In genomic region chr1:149163063-149163444, GRCh38 we compare ENCODE assay signal across 8 cellular contexts. TPM values are rescaled to one million over a fixed set of nuclear protein-coding genes. Genes with fewer than 3 reads are reported as not detected.
A peak's percentile ranks its signal among the peaks of the same experiment; 100 is the strongest.
DNase-seq lines count a peak whose midpoint lies in the region; ATAC-seq, FAIRE-seq and TF ChIP-seq lines count a peak whose summit lies in the region.
"Not testable (repeated sequence)": the region's sequence is repeated elsewhere in the genome, so short reads cannot be mapped to it uniquely, and the experiment has no call there.

No MANE protein-coding gene starts in this region.

- not testable (repeated sequence) for TF ChIP-seq CTCF in epithelial cell of proximal tubule (conservative IDR thresholded peaks at IDR 0.05; ENCODE audit: low read depth, low read length); right lobe of liver (IDR thresholded peaks at IDR 0.05); gastrocnemius medialis (IDR thresholded peaks at IDR 0.05 in 4 of 5, conservative IDR thresholded peaks at IDR 0.05 in 1 of 5)

- not testable (repeated sequence) for H3K9me3 Mint-ChIP-seq in activated CD8-positive, alpha-beta memory T cell treated with anti-CD3 and anti-CD28 coated beads, Interleukin-2, amount 10 ng/mL, durations not matched to agents 7 days and 5 days (ENCODE audit: low read depth)

- not testable (repeated sequence) for H3K27me3 ChIP-seq in right lobe of liver, gastrocnemius medialis

- not testable (repeated sequence) for H3K36me3 ChIP-seq in right lobe of liver, gastrocnemius medialis

- not testable (repeated sequence) for TF ChIP-seq POLR2A in right lobe of liver (IDR thresholded peaks at IDR 0.05); gastrocnemius medialis (IDR thresholded peaks at IDR 0.05)

- H3K4me3 ChIP-seq in epithelial cell of proximal tubule (ENCODE audit: low read depth, low read length): peak overlapping the region; percentile 23
- H3K4me3 ChIP-seq in right lobe of liver, gastrocnemius medialis: not testable (repeated sequence)

- H3K36me3 Mint-ChIP-seq in activated CD8-positive, alpha-beta memory T cell treated with anti-CD3 and anti-CD28 coated beads, Interleukin-2, amount 10 ng/mL, durations not matched to agents 7 days and 5 days: not testable (repeated sequence)

- not testable (repeated sequence) for H3K9me3 ChIP-seq in right lobe of liver, gastrocnemius medialis

- not testable (repeated sequence) for H3K27ac ChIP-seq in right lobe of liver
- H3K27ac ChIP-seq in gastrocnemius medialis: peak overlapping the region; percentile 13 to 62 (median 24)

- ATAC-seq in GM19467 (IDR thresholded peaks at IDR 0.05; ENCODE audit: unreplicated experiment) (peak; percentile 87), HG02840 (IDR thresholded peaks at IDR 0.05; ENCODE audit: low FRiP score, unreplicated experiment) (peak; percentile 85), HG03457 (IDR thresholded peaks at IDR 0.05; ENCODE audit: unreplicated experiment) (peak; percentile 89), right lobe of liver (peak; percentile 97 to 100 (median 100)), gastrocnemius medialis (peak; percentile 70 to 93)
- peak; percentile 90 for ATAC-seq in activated CD8-positive, alpha-beta memory T cell treated with anti-CD3 and anti-CD28 coated beads, Interleukin-2, amount 10 ng/mL, durations not matched to agents 7 days and 5 days

- not testable (repeated sequence) for H3K4me3 Mint-ChIP-seq in activated CD8-positive, alpha-beta memory T cell treated with anti-CD3 and anti-CD28 coated beads, Interleukin-2, amount 10 ng/mL, durations not matched to agents 7 days and 5 days

- H3K27me3 Mint-ChIP-seq in activated CD8-positive, alpha-beta memory T cell treated with anti-CD3 and anti-CD28 coated beads, Interleukin-2, amount 10 ng/mL, durations not matched to agents 7 days and 5 days: not testable (repeated sequence)

- DNase-seq in activated CD8-positive, alpha-beta memory T cell treated with anti-CD3 and anti-CD28 coated beads, Interleukin-2, amount 10 ng/mL, durations not matched to agents 7 days and 5 days; epithelial cell of proximal tubule (ENCODE audit: low read depth); right lobe of liver; gastrocnemius medialis: not testable (repeated sequence)

- not testable (repeated sequence) for H3K4me1 Mint-ChIP-seq in activated CD8-positive, alpha-beta memory T cell treated with anti-CD3 and anti-CD28 coated beads, Interleukin-2, amount 10 ng/mL, durations not matched to agents 7 days and 5 days

- CTCF ChIA-PET in activated CD8-positive, alpha-beta memory T cell treated with anti-CD3 and anti-CD28 coated beads, Interleukin-2, amount 10 ng/mL, durations not matched to agents 7 days and 5 days (lab: Charles Lee): not testable (repeated sequence)

- FAIRE-seq in G401.6 (lab: Jason Lieb, UNC): peak; percentile 96

- not testable (repeated sequence) for H3K27ac Mint-ChIP-seq in activated CD8-positive, alpha-beta memory T cell treated with anti-CD3 and anti-CD28 coated beads, Interleukin-2, amount 10 ng/mL, durations not matched to agents 7 days and 5 days

- intact Hi-C loops in right lobe of liver (cut with DNase I); gastrocnemius medialis (cut with DNase I; ENCODE audit: low total_unique reads): not testable (repeated sequence)

- WGBS in right lobe of liver (ENCODE audit: insufficient coverage, low coverage, low lambda C conversion rate, missing lambda C conversion rate): 17% methylated on average over 1 of the region's 19 CpGs

- in situ Hi-C loops in gastrocnemius medialis (cut with MboI; ENCODE audit: low sequenced_read_pairs in 4 of 4): not testable (repeated sequence)

- not testable (repeated sequence) for H3K4me1 ChIP-seq in right lobe of liver, gastrocnemius medialis

RNA-seq across cellular contexts. Expression of gene NBPF9, which starts 59.7 kb away (rescaled TPM):
- total RNA-seq in activated CD8-positive, alpha-beta memory T cell treated with anti-CD3 and anti-CD28 coated beads, Interleukin-2, amount 10 ng/mL, durations not matched to agents 7 days and 5 days: 10 to 100 TPM; 14.3 to 18.6 TPM
- 8.3 and 8.8 TPM in 2 replicates for total RNA-seq in epithelial cell of proximal tubule
- total RNA-seq in right lobe of liver: 10 to 100 TPM; 10.6 to 29.8 (median 21.7) TPM
- 1 to 10 TPM; 2.5 to 7.0 (median 3.3) TPM for total RNA-seq in gastrocnemius medialis
